Comparison of ENCODE assay signal across 17 cellular contexts in the genomic region with DNA sequence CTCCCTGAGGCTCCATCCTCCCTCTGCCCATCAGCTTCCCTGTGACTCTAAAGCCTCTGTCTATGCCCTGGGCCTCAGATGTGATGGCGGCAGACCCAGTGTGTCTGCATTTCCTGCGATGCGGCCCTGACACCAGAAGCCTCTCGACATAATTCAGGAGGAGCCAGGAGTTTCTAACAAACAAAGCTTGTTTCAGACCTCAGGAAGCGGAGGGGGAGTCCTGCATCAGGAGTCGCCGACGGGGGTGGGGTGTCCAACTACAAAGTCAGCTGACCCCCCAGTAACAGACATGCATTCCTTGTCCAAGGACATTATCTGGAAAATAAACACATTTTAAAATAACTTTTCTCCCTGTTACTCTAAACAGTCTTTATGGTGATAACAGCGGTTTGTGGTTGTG.
DNase-seq lines count a peak whose midpoint lies in the region; ATAC-seq lines count a peak whose summit lies in the region.
"Had no signal": no experiment of that assay in that cellular context is flagged by ENCODE, and none has a peak within 500 bp of the region (broad histone marks: within the 10 kb centered on the region; RNA-seq: fewer than 3 reads in every experiment).

No MANE protein-coding gene starts in this region.

- no peaks in the 10 kb centered on the region for H3K79me1 ChIP-seq in trophoblast cell (ENCODE audit: low read length)

- H2BK120ac ChIP-seq in trophoblast cell (ENCODE audit: insufficient read depth, low read length, poor library complexity), result no peak overlapping the region

- peaks cover 2% of the 10 kb centered on the region for H3K9me3 ChIP-seq in trophoblast cell (ENCODE audit: insufficient read depth, low read depth, low read length)
- H3K9me3 ChIP-seq: breast epithelium had no signal

- no peak overlapping the region for H2AK5ac ChIP-seq in trophoblast cell (ENCODE audit: low read length)

- no peak overlapping the region for H3K23ac ChIP-seq in trophoblast cell (ENCODE audit: low read length)

- peak; percentile 21 for DNase-seq in AG08396 (ENCODE audit: low spot score)
- DNase-seq in caudate nucleus (lab: John Stamatoyannopoulos, UW), result no peak
- DNase-seq in trophoblast cell, result no peak
- DNase-seq in hippocampal formation (lab: John Stamatoyannopoulos, UW), result no peak
- no peak for DNase-seq in HuH-7 (ENCODE audit: low spot score)
- no peak for DNase-seq in iPS-NIHi7 (ENCODE audit: extremely low spot score)
- DNase-seq: activated CD4-positive, alpha-beta T cell treated with anti-CD3 and anti-CD28 coated beads for 36 hours; activated gamma-delta T cell treated with Interleukin-2 at 50 U/mL for 16 hours; DND-41; glutamatergic neuron; H9; NCI-H187 treated with DMSO at 0.1 percent for 48 hours; NCI-H69 had no signal

- peaks cover 5 to 11% of the 10 kb centered on the region in 2 experiments for H3K4me1 ChIP-seq in trophoblast cell (ENCODE audit: control insufficient read depth in 1 of 2, insufficient read depth in 2 of 2, low read length in 2 of 2)
- H3K4me1 ChIP-seq: breast epithelium had no signal

- H3K27ac ChIP-seq in caudate nucleus (ENCODE audit: low read depth, low read length) (peak overlapping the region; percentile 61), layer of hippocampus (ENCODE audit: low read depth, low read length) (peak overlapping the region; percentile 60), trophoblast cell (ENCODE audit: low read depth, low read length) (no peak overlapping the region)
- H3K27ac ChIP-seq: breast epithelium had no signal

- no peaks in the 10 kb centered on the region for H3K36me3 ChIP-seq in trophoblast cell (ENCODE audit: control insufficient read depth in 1 of 2, insufficient read depth in 2 of 2, low read length in 2 of 2)
- H3K36me3 ChIP-seq: breast epithelium had no signal

- no CpG with 5 or more reads among the region's 9 CpGs for WGBS in trophoblast cell (ENCODE audit: extremely low coverage, insufficient coverage, insufficient read length)

- H2BK5ac ChIP-seq in trophoblast cell (ENCODE audit: low read depth, low read length, poor library complexity), result no peak overlapping the region

- no peak overlapping the region for H3K18ac ChIP-seq in trophoblast cell (ENCODE audit: low read length)

- no peak overlapping the region for H3K4me3 ChIP-seq in trophoblast cell (ENCODE audit: low read depth, low read length)
- H3K4me3 ChIP-seq: breast epithelium had no signal

- no peak for ATAC-seq in GM19395 (IDR thresholded peaks at IDR 0.05; ENCODE audit: unreplicated experiment)
- ATAC-seq: activated CD4-positive, alpha-beta T cell treated with anti-CD3 and anti-CD28 coated beads for 36 hours; left lobe of liver had no signal

- H3K27me3 ChIP-seq in layer of hippocampus (ENCODE audit: control insufficient read depth, insufficient read depth, low read length), result no peaks in the 10 kb centered on the region
- H3K27me3 ChIP-seq in trophoblast cell (ENCODE audit: insufficient read depth, low read length), result no peaks in the 10 kb centered on the region
- H3K27me3 ChIP-seq: breast epithelium had no signal

- H4K12ac ChIP-seq in trophoblast cell (ENCODE audit: low read depth, low read length), result peak overlapping the region; percentile 26

- no peak overlapping the region for H3K9ac ChIP-seq in trophoblast cell (ENCODE audit: low read length)

- no peak overlapping the region for H2BK12ac ChIP-seq in trophoblast cell (ENCODE audit: low read length)

- H2AFZ ChIP-seq in trophoblast cell (ENCODE audit: insufficient read depth, low read length, poor library complexity), result no peak overlapping the region

- H4K91ac ChIP-seq in trophoblast cell (ENCODE audit: low read depth, low read length), result no peak overlapping the region

- H3K4me2 ChIP-seq in trophoblast cell (ENCODE audit: low read length), result no peak overlapping the region

- peak overlapping the region; percentile 11 for H4K8ac ChIP-seq in trophoblast cell (ENCODE audit: low read depth, low read length)

- H3K4ac ChIP-seq in trophoblast cell (ENCODE audit: low read depth, low read length), result no peak overlapping the region

- H3K79me2 ChIP-seq in trophoblast cell (ENCODE audit: control insufficient read depth, insufficient read depth, low read length, poor library complexity), result no peaks in the 10 kb centered on the region

- H3K14ac ChIP-seq in trophoblast cell (ENCODE audit: low read length), result no peak overlapping the region
